27 cellular contexts compared by ENCODE assay signal in genomic region chr15:82970696-82971095, GRCh38.
"Had no signal": no experiment of that assay in that cellular context is flagged by ENCODE, and none has a peak within 500 bp of the region (broad histone marks: within the 10 kb centered on the region; RNA-seq: fewer than 3 reads in every experiment).

No MANE protein-coding gene starts in this region.

- H3K9me3 Mint-ChIP-seq: activated CD4-positive, alpha-beta memory T cell treated with anti-CD3 and anti-CD28 coated beads for 36 hours; activated T-cell treated with anti-CD3 and anti-CD28 coated beads, Interleukin-2, amount 50 U/mL, for 24 hours; natural killer cell; neural progenitor cell; stimulated activated memory B cell treated with anti-CD40 and anti-IgM and Interleukin-4, amounts not matched to agents 10 μg/mL and 1 μg/mL and 100 μg/mL, for 72 hours had no signal

- H3K4me1 ChIP-seq: colonic mucosa, esophagus squamous epithelium, lower lobe of right lung, neural progenitor cell, suprapubic skin, tibial artery, upper lobe of right lung had no signal

- H3K4me3 ChIP-seq: colonic mucosa, esophagus squamous epithelium, hepatocyte, lower lobe of right lung, neural progenitor cell, smooth muscle cell, suprapubic skin, tibial artery, upper lobe of right lung had no signal

- H3K36me3 Mint-ChIP-seq: activated CD4-positive, alpha-beta memory T cell treated with anti-CD3 and anti-CD28 coated beads for 36 hours; natural killer cell; neural progenitor cell; stimulated activated memory B cell treated with anti-CD40 and anti-IgM and Interleukin-4, amounts not matched to agents 10 μg/mL and 1 μg/mL and 100 μg/mL, for 72 hours had no signal

- H3K9me3 ChIP-seq: colonic mucosa, esophagus squamous epithelium, lower lobe of right lung, suprapubic skin, tibial artery, upper lobe of right lung had no signal

- H3K4me3 Mint-ChIP-seq: activated CD4-positive, alpha-beta memory T cell treated with anti-CD3 and anti-CD28 coated beads for 36 hours; activated T-cell treated with anti-CD3 and anti-CD28 coated beads, Interleukin-2, amount 50 U/mL, for 24 hours; natural killer cell; neural progenitor cell; stimulated activated memory B cell treated with anti-CD40 and anti-IgM and Interleukin-4, amounts not matched to agents 10 μg/mL and 1 μg/mL and 100 μg/mL, for 72 hours had no signal

- ATAC-seq: lower lobe of right lung; natural killer cell; sciatic nerve; stimulated activated memory B cell treated with anti-CD40 and anti-IgM and Interleukin-4, amounts not matched to agents 10 μg/mL and 1 μg/mL and 100 μg/mL, for 72 hours; upper lobe of right lung had no signal

- H3K27me3 ChIP-seq: colonic mucosa, esophagus squamous epithelium, hepatocyte, neural progenitor cell, suprapubic skin, tibial artery, upper lobe of right lung had no signal

- H3K27ac ChIP-seq: colonic mucosa, epithelial cell of prostate, esophagus squamous epithelium, hepatocyte, lower lobe of right lung, neural progenitor cell, suprapubic skin, tibial artery, upper lobe of right lung had no signal

- H3K27ac Mint-ChIP-seq: activated CD4-positive, alpha-beta memory T cell treated with anti-CD3 and anti-CD28 coated beads for 36 hours; activated T-cell treated with anti-CD3 and anti-CD28 coated beads, Interleukin-2, amount 50 U/mL, for 24 hours; natural killer cell; neural progenitor cell; stimulated activated memory B cell treated with anti-CD40 and anti-IgM and Interleukin-4, amounts not matched to agents 10 μg/mL and 1 μg/mL and 100 μg/mL, for 72 hours had no signal

- DNase-seq: activated CD4-positive, alpha-beta memory T cell treated with anti-CD3 and anti-CD28 coated beads for 36 hours; activated CD4-positive, alpha-beta T cell treated with anti-CD3 and anti-CD28 coated beads for 48 hours; activated CD8-positive, alpha-beta memory T cell treated with anti-CD3 and anti-CD28 coated beads, Interleukin-2, amount 50 U/mL, for 48 hours; activated gamma-delta T cell treated with Interleukin-2 at 50 U/mL for 16 hours; activated naive CD4-positive, alpha-beta T cell treated with anti-CD3 and anti-CD28 coated beads, Interleukin-2, amount 50 U/mL, for 16 hours; activated T-cell treated with anti-CD3 and anti-CD28 coated beads, Interleukin-2, amount 50 U/mL, for 24 hours; cerebellar nuclear complex; colonic mucosa; effector CD8-positive, alpha-beta T cell; esophagus squamous epithelium; foreskin melanocyte; lower lobe of right lung; mesenchymal stem cell; natural killer cell; occipital lobe; stimulated activated CD4-positive, alpha-beta T cell treated with anti-CD3 and anti-CD28 coated beads, Interleukin-1b, Interleukin-23, amount 100 ng/mL, for 48 hours; stimulated activated CD4-positive, alpha-beta T cell treated with anti-CD3 and anti-CD28 coated beads, Interleukin-4, amount 100 ng/mL, for 4 hours; stimulated activated CD8-positive, alpha-beta memory T cell treated with anti-CD3 and anti-CD28 coated beads, Interleukin-4, amount 100 ng/mL, for 48 hours; tibial artery; upper lobe of right lung had no signal

- H3K27me3 Mint-ChIP-seq: activated CD4-positive, alpha-beta memory T cell treated with anti-CD3 and anti-CD28 coated beads for 36 hours; activated T-cell treated with anti-CD3 and anti-CD28 coated beads, Interleukin-2, amount 50 U/mL, for 24 hours; stimulated activated memory B cell treated with anti-CD40 and anti-IgM and Interleukin-4, amounts not matched to agents 10 μg/mL and 1 μg/mL and 100 μg/mL, for 72 hours had no signal

- H3K4me1 Mint-ChIP-seq: neural progenitor cell had no signal

- H3K9ac ChIP-seq: neural progenitor cell had no signal

- H3K36me3 ChIP-seq: colonic mucosa, esophagus squamous epithelium, lower lobe of right lung, neural progenitor cell, suprapubic skin, tibial artery, upper lobe of right lung had no signal
